ENCODE assay signal across 21 cellular contexts in genomic region chr7:121940907-121941306, GRCh38.
"Had no signal": no experiment of that assay in that cellular context is flagged by ENCODE, and none has a peak within 500 bp of the region (broad histone marks: within the 10 kb centered on the region; RNA-seq: fewer than 3 reads in every experiment).

No MANE protein-coding gene starts in this region.

- DNase-seq: activated CD4-positive, alpha-beta memory T cell treated with anti-CD3 and anti-CD28 coated beads for 36 hours; activated CD4-positive, alpha-beta T cell treated with anti-CD3 and anti-CD28 coated beads for 1 hour; activated CD8-positive, alpha-beta memory T cell treated with anti-CD3 and anti-CD28 coated beads, Interleukin-2, amount 10 ng/mL, durations not matched to agents 7 days and 5 days; activated naive CD4-positive, alpha-beta T cell treated with anti-CD3 and anti-CD28 coated beads for 36 hours; activated naive CD8-positive, alpha-beta T cell treated with anti-CD3 and anti-CD28 coated beads, Interleukin-2, amount 50 U/mL, for 24 hours; activated T-cell treated with anti-CD3 and anti-CD28 coated beads, Interleukin-2, amount 50 U/mL, for 1 hour; aorta; esophagus squamous epithelium; glutamatergic neuron; left lung; naive thymus-derived CD8-positive, alpha-beta T cell; nucleus accumbens; right cardiac atrium; small intestine; stimulated activated CD4-positive, alpha-beta T cell treated with anti-CD3 and anti-CD28 coated beads, Interleukin-4, amount 100 ng/mL, for 24 hours; stimulated activated naive CD8-positive, alpha-beta T cell treated with anti-CD3 and anti-CD28 coated beads, Interleukin-15, Interleukin-2, amounts not matched to agents 100 U/mL and 50 U/mL, for 24 hours; T-cell; T-helper 9 cell; trophoblast cell had no signal

- H3K36me3 ChIP-seq: esophagus squamous epithelium, left lung had no signal

- H3K27ac ChIP-seq: left lung had no signal

- ATAC-seq: activated CD8-positive, alpha-beta memory T cell treated with anti-CD3 and anti-CD28 coated beads, Interleukin-2, amount 10 ng/mL, durations not matched to agents 7 days and 5 days; activated naive CD8-positive, alpha-beta T cell treated with anti-CD3 and anti-CD28 coated beads, Interleukin-2, amount 50 U/mL, for 24 hours; left lung; naive thymus-derived CD8-positive, alpha-beta T cell; right cardiac atrium; stimulated activated naive CD8-positive, alpha-beta T cell treated with anti-CD3 and anti-CD28 coated beads, Interleukin-15, Interleukin-2, amounts not matched to agents 100 U/mL and 50 U/mL, for 24 hours; T-cell had no signal

- H3K4me3 ChIP-seq: esophagus squamous epithelium, left lung had no signal

- FAIRE-seq: endometrium, islet of Langerhans, small intestine had no signal

- H3K4me1 ChIP-seq: left lung had no signal

- H3K27me3 ChIP-seq: esophagus squamous epithelium, left lung had no signal

- H3K9me3 ChIP-seq: esophagus squamous epithelium, left lung had no signal
